Comparison of ENCODE assay signal across 2 cellular contexts in the genomic region with DNA sequence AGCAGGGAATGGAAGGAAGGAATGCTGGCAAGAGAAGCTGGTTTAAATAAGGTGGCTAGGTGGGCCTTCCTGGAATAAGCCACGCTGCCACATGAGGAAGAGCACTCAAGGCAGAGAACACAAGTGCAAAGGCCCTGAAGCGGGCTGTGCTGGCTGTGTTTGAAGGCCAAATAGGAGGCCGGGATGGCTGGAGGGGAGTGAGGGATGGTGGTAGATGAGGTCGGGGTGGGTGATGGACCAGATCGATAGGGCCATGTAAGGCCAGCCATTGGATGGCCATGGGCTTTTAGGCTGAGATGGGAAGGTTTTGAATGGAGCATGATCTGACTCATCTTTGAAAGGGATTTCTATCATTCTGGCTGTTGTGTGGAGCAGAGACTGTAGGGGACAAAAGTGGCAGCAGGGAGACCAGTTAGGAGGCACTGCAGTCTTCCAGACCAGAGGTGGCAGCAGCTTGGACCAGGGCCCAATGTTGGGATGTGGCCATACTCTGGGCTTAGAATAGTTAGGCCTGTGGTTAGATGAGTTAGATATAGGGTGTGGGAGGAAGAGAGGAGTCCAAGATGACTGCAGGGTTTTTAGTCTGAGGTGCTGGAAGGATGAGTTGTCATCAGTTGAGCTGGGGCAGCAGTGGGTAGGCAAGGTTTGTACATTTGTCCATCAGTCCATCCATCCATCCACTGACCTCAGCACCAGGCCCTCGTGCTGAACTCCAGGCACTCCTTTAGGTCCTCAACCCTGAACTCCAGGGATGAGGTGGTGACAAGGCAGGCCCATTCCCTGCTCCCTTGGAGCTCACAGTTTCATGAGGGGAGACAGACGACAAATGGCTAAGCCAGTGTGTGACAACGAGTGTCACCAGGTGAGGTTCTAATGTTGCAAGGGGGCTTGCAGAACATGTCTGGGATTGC.
TF ChIP-seq lines count a peak whose summit lies in the region.

No MANE protein-coding gene starts in this region.

TF ChIP-seq in H1, 55 proteins besides CTCF, POLR2A, EP300 and RAD21:
- no peak for TF ChIP-seq NRF1 (IDR thresholded peaks at IDR 0.05; ENCODE audit: low read depth, low read length)
- TF ChIP-seq GABPA (IDR thresholded peaks at IDR 0.05; ENCODE audit: borderline replicate concordance, insufficient read depth, low read length): no peak
- TF ChIP-seq CBX8 (IDR thresholded peaks at IDR 0.05; ENCODE audit: borderline replicate concordance, low read depth, low read length): no peak
- TF ChIP-seq YY1 (IDR thresholded peaks at IDR 0.05; ENCODE audit: low read depth, low read length): no peak
- no peak for TF ChIP-seq SP2 (IDR thresholded peaks at IDR 0.05; ENCODE audit: low read length)
- TF ChIP-seq ASH2L (IDR thresholded peaks at IDR 0.05; ENCODE audit: low read length): no peak
- TF ChIP-seq, protein P1, sequence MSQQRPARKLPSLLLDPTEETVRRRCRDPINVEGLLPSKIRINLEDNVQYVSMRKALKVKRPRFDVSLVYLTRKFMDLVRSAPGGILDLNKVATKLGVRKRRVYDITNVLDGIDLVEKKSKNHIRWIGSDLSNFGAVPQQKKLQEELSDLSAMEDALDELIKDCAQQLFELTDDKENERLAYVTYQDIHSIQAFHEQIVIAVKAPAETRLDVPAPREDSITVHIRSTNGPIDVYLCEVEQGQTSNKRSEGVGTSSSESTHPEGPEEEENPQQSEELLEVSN (IDR thresholded peaks at IDR 0.05): no peak
- TF ChIP-seq SRF (IDR thresholded peaks at IDR 0.05; ENCODE audit: low read depth, low read length): no peak
- no peak for TF ChIP-seq TAF7 (optimal IDR thresholded peaks at IDR 0.05; ENCODE audit: borderline replicate concordance, low read depth, low read length)
- no peak for TF ChIP-seq RBBP5 (IDR thresholded peaks at IDR 0.05; ENCODE audit: borderline replicate concordance, low read depth, low read length)
- no peak for TF ChIP-seq HDAC6 (IDR thresholded peaks at IDR 0.05; ENCODE audit: low read depth, low read length)
- no peak for TF ChIP-seq KDM1A (IDR thresholded peaks at IDR 0.05; ENCODE audit: borderline replicate concordance, low read length)
- TF ChIP-seq CREB1 (IDR thresholded peaks at IDR 0.05): no peak
- TF ChIP-seq CEBPB (IDR thresholded peaks at IDR 0.05; ENCODE audit: low read depth, low read length): no peak
- TF ChIP-seq, protein P2, sequence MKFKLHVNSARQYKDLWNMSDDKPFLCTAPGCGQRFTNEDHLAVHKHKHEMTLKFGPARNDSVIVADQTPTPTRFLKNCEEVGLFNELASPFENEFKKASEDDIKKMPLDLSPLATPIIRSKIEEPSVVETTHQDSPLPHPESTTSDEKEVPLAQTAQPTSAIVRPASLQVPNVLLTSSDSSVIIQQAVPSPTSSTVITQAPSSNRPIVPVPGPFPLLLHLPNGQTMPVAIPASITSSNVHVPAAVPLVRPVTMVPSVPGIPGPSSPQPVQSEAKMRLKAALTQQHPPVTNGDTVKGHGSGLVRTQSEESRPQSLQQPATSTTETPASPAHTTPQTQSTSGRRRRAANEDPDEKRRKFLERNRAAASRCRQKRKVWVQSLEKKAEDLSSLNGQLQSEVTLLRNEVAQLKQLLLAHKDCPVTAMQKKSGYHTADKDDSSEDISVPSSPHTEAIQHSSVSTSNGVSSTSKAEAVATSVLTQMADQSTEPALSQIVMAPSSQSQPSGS (IDR thresholded peaks at IDR 0.05; ENCODE audit: low read length): no peak
- no peak for TF ChIP-seq EGR1 (IDR thresholded peaks at IDR 0.05; ENCODE audit: borderline replicate concordance, low read depth, low read length)
- TF ChIP-seq, protein P3, sequence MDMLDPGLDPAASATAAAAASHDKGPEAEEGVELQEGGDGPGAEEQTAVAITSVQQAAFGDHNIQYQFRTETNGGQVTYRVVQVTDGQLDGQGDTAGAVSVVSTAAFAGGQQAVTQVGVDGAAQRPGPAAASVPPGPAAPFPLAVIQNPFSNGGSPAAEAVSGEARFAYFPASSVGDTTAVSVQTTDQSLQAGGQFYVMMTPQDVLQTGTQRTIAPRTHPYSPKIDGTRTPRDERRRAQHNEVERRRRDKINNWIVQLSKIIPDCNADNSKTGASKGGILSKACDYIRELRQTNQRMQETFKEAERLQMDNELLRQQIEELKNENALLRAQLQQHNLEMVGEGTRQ (IDR thresholded peaks at IDR 0.05; ENCODE audit: low read length): no peak
- no peak for TF ChIP-seq CHD1 (IDR thresholded peaks at IDR 0.05; ENCODE audit: low read depth, low read length)

TF ChIP-seq in HEK293T, 16 proteins besides CTCF, POLR2A, EP300 and RAD21:
- TF ChIP-seq SP1 (IDR thresholded peaks at IDR 0.05) (no peak), CTBP1 (IDR thresholded peaks at IDR 0.05; ENCODE audit: borderline replicate concordance) (no peak), NFRKB (IDR thresholded peaks at IDR 0.05) (no peak), FOXA1 (IDR thresholded peaks at IDR 0.05) (no peak), HDGF (IDR thresholded peaks at IDR 0.05; ENCODE audit: borderline replicate concordance) (no peak), ARNT (IDR thresholded peaks at IDR 0.05) (no peak), ELF4 (IDR thresholded peaks at IDR 0.05) (no peak), BHLHE40 (IDR thresholded peaks at IDR 0.05; ENCODE audit: borderline replicate concordance) (no peak), LEF1 (IDR thresholded peaks at IDR 0.05; ENCODE audit: borderline replicate concordance) (no peak), ZNF384 (IDR thresholded peaks at IDR 0.05) (no peak), FOXK2 (IDR thresholded peaks at IDR 0.05) (no peak), L3MBTL2 (conservative IDR thresholded peaks at IDR 0.05) (no peak), SUZ12 (IDR thresholded peaks at IDR 0.05) (no peak), TARDBP (IDR thresholded peaks at IDR 0.05) (no peak), FOXM1 (IDR thresholded peaks at IDR 0.05; ENCODE audit: borderline replicate concordance) (no peak)
- TF ChIP-seq, protein P4, sequence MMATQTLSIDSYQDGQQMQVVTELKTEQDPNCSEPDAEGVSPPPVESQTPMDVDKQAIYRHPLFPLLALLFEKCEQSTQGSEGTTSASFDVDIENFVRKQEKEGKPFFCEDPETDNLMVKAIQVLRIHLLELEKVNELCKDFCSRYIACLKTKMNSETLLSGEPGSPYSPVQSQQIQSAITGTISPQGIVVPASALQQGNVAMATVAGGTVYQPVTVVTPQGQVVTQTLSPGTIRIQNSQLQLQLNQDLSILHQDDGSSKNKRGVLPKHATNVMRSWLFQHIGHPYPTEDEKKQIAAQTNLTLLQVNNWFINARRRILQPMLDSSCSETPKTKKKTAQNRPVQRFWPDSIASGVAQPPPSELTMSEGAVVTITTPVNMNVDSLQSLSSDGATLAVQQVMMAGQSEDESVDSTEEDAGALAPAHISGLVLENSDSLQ (IDR thresholded peaks at IDR 0.05): no peak
TF ChIP-seq in HEK293T: peak in this region for 0.
